Comparison of ENCODE assay signal across 9 cellular contexts in genomic region chr15:42735382-42736165, GRCh38. TPM values are rescaled to one million over a fixed set of nuclear protein-coding genes. Genes with fewer than 3 reads are reported as not detected.
DNase-seq lines count a peak whose midpoint lies in the region; ATAC-seq, FAIRE-seq and TF ChIP-seq lines count a peak whose summit lies in the region.
"Had no signal": no experiment of that assay in that cellular context is flagged by ENCODE, and none has a peak within 500 bp of the region (broad histone marks: within the 10 kb centered on the region; RNA-seq: fewer than 3 reads in every experiment).

No MANE protein-coding gene starts in this region.

- H3K36me3 ChIP-seq in keratinocyte (ENCODE audit: control insufficient read depth in 2 of 2, extremely low read depth in 1 of 2, insufficient read depth in 2 of 2, low read length in 2 of 2) (peaks cover 17 to 37% of the 10 kb centered on the region in 2 experiments), subcutaneous abdominal adipose tissue (ENCODE audit: control insufficient read depth in 5 of 5, insufficient read depth in 5 of 5, low read length in 5 of 5) (peaks cover 3 to 47% (median 34%) of the 10 kb centered on the region in 5 donors)

- H3K4me1 Mint-ChIP-seq in activated CD4-positive, alpha-beta T cell treated with anti-CD3 and anti-CD28 coated beads for 36 hours: peaks cover 16% of the 10 kb centered on the region
- peaks cover 16% of the 10 kb centered on the region for H3K4me1 Mint-ChIP-seq in activated naive CD8-positive, alpha-beta T cell treated with anti-CD3 and anti-CD28 coated beads for 36 hours

- H3K9ac ChIP-seq in keratinocyte (ENCODE audit: control insufficient read depth, extremely low read depth, insufficient read depth, low read length) (peak overlapping the region; percentile 81), subcutaneous abdominal adipose tissue (ENCODE audit: low read length in 5 of 5) (peak overlapping the region in 4 of 5 donors; percentile 67 to 97 (median 80))

- H3K9me1 ChIP-seq in keratinocyte (ENCODE audit: control insufficient read depth, extremely low read depth, insufficient read depth, low read length): no peaks in the 10 kb centered on the region

- H3K9me3 Mint-ChIP-seq in activated CD4-positive, alpha-beta T cell treated with anti-CD3 and anti-CD28 coated beads for 36 hours (ENCODE audit: low read depth): no peaks in the 10 kb centered on the region
- no peaks in the 10 kb centered on the region for H3K9me3 Mint-ChIP-seq in activated naive CD8-positive, alpha-beta T cell treated with anti-CD3 and anti-CD28 coated beads for 36 hours

- peaks cover 4% of the 10 kb centered on the region for H3K79me2 ChIP-seq in keratinocyte (ENCODE audit: control insufficient read depth, insufficient read depth, low read length)

- peak overlapping the region; percentile 76 to 79 (median 76) for H3K4me3 ChIP-seq in keratinocyte (ENCODE audit: control insufficient read depth in 2 of 3, extremely low read depth in 1 of 3, insufficient read depth in 2 of 3, low read depth in 1 of 3, low read length in 3 of 3)
- H3K4me3 ChIP-seq in subcutaneous abdominal adipose tissue (ENCODE audit: low read depth in 1 of 5, low read length in 5 of 5): peak overlapping the region; percentile 55 to 94 (median 86)

- dilution Hi-C loops in keratinocyte (cut with MboI; ENCODE audit: extremely low pct_ligation_motif_present, low sequenced_read_pairs): no loop called here

- H3K9me3 ChIP-seq in keratinocyte (ENCODE audit: control insufficient read depth, low read depth, low read length) (no peaks in the 10 kb centered on the region), subcutaneous abdominal adipose tissue (ENCODE audit: control insufficient read depth in 5 of 5, low read length in 5 of 5) (no peaks in the 10 kb centered on the region)

- no peak for ATAC-seq in activated CD4-positive, alpha-beta T cell treated with anti-CD3 and anti-CD28 coated beads for 36 hours
- ATAC-seq in HG02973 (IDR thresholded peaks at IDR 0.05; ENCODE audit: unreplicated experiment): no peak
- no peak for ATAC-seq in HG03439 (IDR thresholded peaks at IDR 0.05; ENCODE audit: unreplicated experiment)

- no peaks in the 10 kb centered on the region for H3K27me3 Mint-ChIP-seq in activated CD4-positive, alpha-beta T cell treated with anti-CD3 and anti-CD28 coated beads for 36 hours
- no peaks in the 10 kb centered on the region for H3K27me3 Mint-ChIP-seq in activated naive CD8-positive, alpha-beta T cell treated with anti-CD3 and anti-CD28 coated beads for 36 hours

- FAIRE-seq in keratinocyte (lab: Jason Lieb, UNC): no peak
- FAIRE-seq: islet of Langerhans had no signal

- no peak overlapping the region for H2AFZ ChIP-seq in keratinocyte (ENCODE audit: control insufficient read depth, low read length)

- CTCF ChIA-PET in activated CD4-positive, alpha-beta T cell treated with anti-CD3 and anti-CD28 coated beads for 36 hours (lab: Charles Lee): interaction anchor here (0.6 to 1.1 kb wide), 4 partner anchors 35 to 191 kb away, joined by 3 to 4 read pairs (median 3); no protein-coding TSS in a partner anchor

- intact Hi-C loops in activated CD4-positive, alpha-beta T cell treated with anti-CD3 and anti-CD28 coated beads for 36 hours (cut with DNase I, micrococcal nuclease): loop anchor here (2.0 to 5.0 kb wide), 3 partner anchors 158 to 449 kb away; partner anchors contain the start of genes CCNDBP1 (in 1 of the 2), STARD9 (in 1 of the 2) and ZNF106 (in 1 of the 2)

- H3K4me3 Mint-ChIP-seq in activated CD4-positive, alpha-beta T cell treated with anti-CD3 and anti-CD28 coated beads for 36 hours: peak overlapping the region; percentile 76
- H3K4me3 Mint-ChIP-seq in activated naive CD8-positive, alpha-beta T cell treated with anti-CD3 and anti-CD28 coated beads for 36 hours: peak overlapping the region; percentile 67

- H3K4me1 ChIP-seq in keratinocyte (ENCODE audit: control insufficient read depth, extremely low read depth, insufficient read depth, low read length): peaks cover 12% of the 10 kb centered on the region
- peaks cover 0 to 16% (median 12%) of the 10 kb centered on the region in 5 donors for H3K4me1 ChIP-seq in subcutaneous abdominal adipose tissue (ENCODE audit: control insufficient read depth in 5 of 5, insufficient read depth in 5 of 5, low read length in 5 of 5)

- peak overlapping the region; percentile 70 for H3K4me2 ChIP-seq in keratinocyte (ENCODE audit: control insufficient read depth, extremely low read depth, insufficient read depth, low read depth, low read length)

- no peaks in the 10 kb centered on the region for H3K27me3 ChIP-seq in keratinocyte (ENCODE audit: control insufficient read depth, extremely low read depth, insufficient read depth, low read length)
- no peaks in the 10 kb centered on the region for H3K27me3 ChIP-seq in subcutaneous abdominal adipose tissue (ENCODE audit: control insufficient read depth in 5 of 5, insufficient read depth in 4 of 5, low read length in 5 of 5)

- peak overlapping the region; percentile 52 for H3K27ac Mint-ChIP-seq in activated CD4-positive, alpha-beta T cell treated with anti-CD3 and anti-CD28 coated beads for 36 hours
- H3K27ac Mint-ChIP-seq in activated naive CD8-positive, alpha-beta T cell treated with anti-CD3 and anti-CD28 coated beads for 36 hours: no peak overlapping the region

- H3K36me3 Mint-ChIP-seq in activated CD4-positive, alpha-beta T cell treated with anti-CD3 and anti-CD28 coated beads for 36 hours (ENCODE audit: low read depth): peaks cover 19% of the 10 kb centered on the region
- H3K36me3 Mint-ChIP-seq in activated naive CD8-positive, alpha-beta T cell treated with anti-CD3 and anti-CD28 coated beads for 36 hours: peaks cover 6% of the 10 kb centered on the region

- H3K27ac ChIP-seq in keratinocyte (ENCODE audit: control insufficient read depth, insufficient read depth, low read length) (no peak overlapping the region), subcutaneous abdominal adipose tissue (ENCODE audit: low read depth, low read length) (no peak overlapping the region)

- POLR2A ChIA-PET in activated CD4-positive, alpha-beta T cell treated with anti-CD3 and anti-CD28 coated beads for 36 hours (lab: Charles Lee): interaction anchor here (1.0 kb wide), 1 partner anchor 763 kb away, joined by 3 read pairs; the partner anchor contains the start of gene EHD4

- H4K20me1 ChIP-seq in keratinocyte (ENCODE audit: control insufficient read depth, extremely low read depth, insufficient read depth, low read length): no peaks in the 10 kb centered on the region

- no peak for TF ChIP-seq CTCF in keratinocyte (optimal IDR thresholded peaks at IDR 0.05 in 1 of 3, IDR thresholded peaks at IDR 0.05 in 1 of 3, conservative IDR thresholded peaks at IDR 0.05 in 1 of 3; ENCODE audit: extremely low read depth in 1 of 3, insufficient read depth in 2 of 3, low read length in 3 of 3)

- no peak for DNase-seq in activated CD4-positive, alpha-beta T cell treated with anti-CD3 and anti-CD28 coated beads for 36 hours
- no peak for DNase-seq in activated CD4-positive, alpha-beta T cell treated with anti-CD3 and anti-CD28 coated beads, Interleukin-2, amount 50 U/mL, for 1 hour
- no peak for DNase-seq in activated naive CD8-positive, alpha-beta T cell treated with anti-CD3 and anti-CD28 coated beads for 36 hours
- DNase-seq in keratinocyte (ENCODE audit: low read depth, low spot score) (no peak), AG08395 (ENCODE audit: low spot score) (no peak)

RNA-seq across cellular contexts. Expression of gene CDAN1, which starts 1.4 kb away (rescaled TPM):
- total RNA-seq in activated CD4-positive, alpha-beta T cell treated with anti-CD3 and anti-CD28 coated beads for 36 hours: 10 to 100 TPM; 12.9 to 16.6 TPM
- 10 to 100 TPM; 14.3 to 17.9 TPM for total RNA-seq in activated naive CD8-positive, alpha-beta T cell treated with anti-CD3 and anti-CD28 coated beads for 36 hours
- polyA plus RNA-seq in keratinocyte: 3.6 to 4.7 TPM (median 3.8 TPM) in 3 replicates
- polyA plus RNA-seq in keratinocyte (2011; ENCODE audit: low read depth): 3.4 TPM
- 1.5 and 2.7 TPM in 2 replicates for polyA plus RNA-seq in keratinocyte (2011; cell fraction: cytosol; rRNA removed)
- polyA plus RNA-seq in keratinocyte (2011; cell fraction: nucleus; rRNA removed): 9.5 and 10.9 TPM in 2 replicates
- polyA plus RNA-seq in keratinocyte (2012; ENCODE audit: low replicate concordance): 4.5 and 4.8 TPM in 2 replicates
- 3.3 to 5.9 TPM (median 4.5 TPM) in 3 replicates for polyA minus RNA-seq in keratinocyte
- 3.1 TPM for polyA minus RNA-seq in keratinocyte (2011; cell fraction: cytosol; rRNA and poly(A)+ RNA removed)
- 9.2 and 9.5 TPM in 2 replicates for polyA minus RNA-seq in keratinocyte (2011; cell fraction: nucleus; rRNA and poly(A)+ RNA removed)
